ENCODE assay signal across 2 cellular contexts in genomic region chr18:8792688-8793316, GRCh38.
TF ChIP-seq lines count a peak whose summit lies in the region.

No MANE protein-coding gene starts in this region.

TF ChIP-seq in HEK293, 187 proteins besides CTCF, POLR2A, EP300 and RAD21:
- TF ChIP-seq EGR2 (tag by site-specific recombination; IDR thresholded peaks at IDR 0.05; ENCODE audit: low read depth) (no peak), GLI2 (tag by site-specific recombination; IDR thresholded peaks at IDR 0.05; ENCODE audit: borderline replicate concordance, low read depth) (no peak), ZNF549 (tag by site-specific recombination; IDR thresholded peaks at IDR 0.05) (no peak), ZIC2 (tag by site-specific recombination; IDR thresholded peaks at IDR 0.05) (peak; percentile 41; the same call in 1 of the 2 replicates), SP3 (tag by site-specific recombination; IDR thresholded peaks at IDR 0.05) (no peak)

TF ChIP-seq in H1, 55 proteins besides CTCF, POLR2A, EP300 and RAD21:
- TF ChIP-seq CHD1 (IDR thresholded peaks at IDR 0.05; ENCODE audit: low read depth, low read length): no peak
- TF ChIP-seq MAX (IDR thresholded peaks at IDR 0.05): no peak
- no peak for TF ChIP-seq SIX5 (IDR thresholded peaks at IDR 0.05; ENCODE audit: low read depth, low read length)
- TF ChIP-seq NANOG (IDR thresholded peaks at IDR 0.05; ENCODE audit: insufficient read depth, low read depth, low read length, poor library complexity, severe bottlenecking): no peak
